Comparison of ENCODE assay signal across 1 cellular context in genomic region chr19:13103961-13104847, GRCh38.
TF ChIP-seq lines count a peak whose summit lies in the region.

No MANE protein-coding gene starts in this region.

TF ChIP-seq in IMR-90, 13 proteins besides CTCF, POLR2A, EP300 and RAD21:
- no peak for TF ChIP-seq CHD1 (IDR thresholded peaks at IDR 0.05; ENCODE audit: low read depth, low read length)
- peak; percentile 65 for TF ChIP-seq MAZ (IDR thresholded peaks at IDR 0.05; ENCODE audit: borderline replicate concordance, low read depth, low read length)
- TF ChIP-seq SMC3 (IDR thresholded peaks at IDR 0.05; ENCODE audit: low read depth, low read length), result peak; percentile 39
TF ChIP-seq in IMR-90: peak in this region for 2.
